In genomic region chr7:36677769-36678435, GRCh38 we compare ENCODE assay signal across 13 cellular contexts. TPM values are rescaled to one million over a fixed set of nuclear protein-coding genes. Genes with fewer than 3 reads are reported as not detected.
DNase-seq lines count a peak whose midpoint lies in the region; ATAC-seq and TF ChIP-seq lines count a peak whose summit lies in the region.
"Had no signal": no experiment of that assay in that cellular context is flagged by ENCODE, and none has a peak within 500 bp of the region (broad histone marks: within the 10 kb centered on the region; RNA-seq: fewer than 3 reads in every experiment).

No MANE protein-coding gene starts in this region.

- H3K79me2 ChIP-seq in mesendoderm (ENCODE audit: control insufficient read depth, insufficient read depth, low read length): no peaks in the 10 kb centered on the region

- TF ChIP-seq CTCF in CD4-positive, alpha-beta T cell (IDR thresholded peaks at IDR 0.05): no peak
- no peak for TF ChIP-seq CTCF in transverse colon (IDR thresholded peaks at IDR 0.05)
- TF ChIP-seq CTCF in right lobe of liver (IDR thresholded peaks at IDR 0.05): no peak

- no peak for TF ChIP-seq POLR2A in transverse colon (IDR thresholded peaks at IDR 0.05)
- no peak for TF ChIP-seq POLR2A in right lobe of liver (IDR thresholded peaks at IDR 0.05)

- no peaks in the 10 kb centered on the region for H3K9me3 ChIP-seq in CD4-positive, alpha-beta T cell (ENCODE audit: control insufficient read depth, low read length)
- H3K9me3 ChIP-seq in transverse colon (no peaks in the 10 kb centered on the region), right lobe of liver (no peaks in the 10 kb centered on the region)

- H3K27me3 Mint-ChIP-seq in CD4-positive, alpha-beta T cell: no peaks in the 10 kb centered on the region
- no peaks in the 10 kb centered on the region for H3K27me3 Mint-ChIP-seq in activated T-helper 17 cell treated with anti-CD3 and anti-CD28 coated beads, Interleukin-2, amount 50 U/mL, for 72 hours

- intact Hi-C loops in CD4-positive, alpha-beta T cell (cut with DNase I, micrococcal nuclease): loop anchor here in 1 of 2 experiments (2.0 kb wide), 2 partner anchors 47 to 103 kb away; partner anchors contain the start of gene AOAH
- intact Hi-C loops in transverse colon (cut with DNase I; ENCODE audit: low total_unique reads): no loop called here
- intact Hi-C loops in right lobe of liver (cut with DNase I): loop anchor here in 1 of 2 donors (10.0 kb wide), 1 partner anchor 193 kb away; no protein-coding TSS in a partner anchor

- H3K4me3 ChIP-seq in mesendoderm (ENCODE audit: low read length) (no peak overlapping the region), transverse colon (no peak overlapping the region), right lobe of liver (no peak overlapping the region)

- CTCF ChIA-PET in CD4-positive, alpha-beta T cell (lab: Charles Lee): interaction anchor here (1.0 to 1.6 kb wide), 3 partner anchors 9 to 504 kb away, joined by 3 to 10 read pairs (median 3); no protein-coding TSS in a partner anchor

- H3K18ac ChIP-seq in mesendoderm (ENCODE audit: low read length): no peak overlapping the region

- no peak overlapping the region for H3K56ac ChIP-seq in mesendoderm (ENCODE audit: low read length)

- no peak overlapping the region for H2BK15ac ChIP-seq in mesendoderm (replicated peaks; ENCODE audit: low read depth)

- no peak overlapping the region for H4K8ac ChIP-seq in mesendoderm (ENCODE audit: low read depth, low read length)

- H2AK5ac ChIP-seq in mesendoderm (ENCODE audit: low read length): no peak overlapping the region

- WGBS in mesendoderm (ENCODE audit: extremely low coverage, insufficient coverage, low lambda C conversion rate): no CpG with 5 or more reads among the region's 2 CpGs
- WGBS in transverse colon (ENCODE audit: low coverage in 1 of 2), 2 donors: 83 to 93% methylated on average over 2 of the region's 2 CpGs
- WGBS in right lobe of liver (ENCODE audit: insufficient coverage, low coverage, low lambda C conversion rate, missing lambda C conversion rate): 69% methylated on average over 2 of the region's 2 CpGs

- no peaks in the 10 kb centered on the region for H3K79me1 ChIP-seq in mesendoderm (ENCODE audit: low read length)

- POLR2A ChIA-PET in CD4-positive, alpha-beta T cell (lab: Charles Lee): interaction anchor here (0.7 to 2.5 kb wide), 23 partner anchors 13 to 771 kb away, joined by 3 to 26 read pairs (median 5); partner anchors contain the start of genes AOAH and ELMO1

- peak overlapping the region; percentile 76 for H3K4me3 Mint-ChIP-seq in CD4-positive, alpha-beta T cell
- H3K4me3 Mint-ChIP-seq in activated T-helper 17 cell treated with anti-CD3 and anti-CD28 coated beads, Interleukin-2, amount 50 U/mL, for 72 hours: peak overlapping the region; percentile 80

- H3K27ac ChIP-seq in CD4-positive, alpha-beta T cell (ENCODE audit: low read depth, low read length): peak overlapping the region; percentile 31
- H3K27ac ChIP-seq in mesendoderm (ENCODE audit: low read depth, low read length): no peak overlapping the region
- peak overlapping the region in 1 of 4 donors; percentile 10 for H3K27ac ChIP-seq in transverse colon
- no peak overlapping the region for H3K27ac ChIP-seq in substantia nigra (ENCODE audit: low read depth, low read length, poor library complexity, severe bottlenecking)
- H3K27ac ChIP-seq in right lobe of liver: no peak overlapping the region
- H3K27ac ChIP-seq: epithelial cell of prostate had no signal

- peaks cover 23% of the 10 kb centered on the region for H3K36me3 Mint-ChIP-seq in CD4-positive, alpha-beta T cell (ENCODE audit: low read depth)
- no peaks in the 10 kb centered on the region for H3K36me3 Mint-ChIP-seq in activated T-helper 17 cell treated with anti-CD3 and anti-CD28 coated beads, Interleukin-2, amount 50 U/mL, for 72 hours (ENCODE audit: low read depth)

- no peak overlapping the region for H4K5ac ChIP-seq in mesendoderm (ENCODE audit: low read length)

- H3K27ac Mint-ChIP-seq in CD4-positive, alpha-beta T cell: peak overlapping the region; percentile 90
- H3K27ac Mint-ChIP-seq in activated T-helper 17 cell treated with anti-CD3 and anti-CD28 coated beads, Interleukin-2, amount 50 U/mL, for 72 hours: peak overlapping the region; percentile 89

- H3K4me1 Mint-ChIP-seq in CD4-positive, alpha-beta T cell (ENCODE audit: low read depth): peaks cover 58% of the 10 kb centered on the region
- peaks cover 19% of the 10 kb centered on the region for H3K4me1 Mint-ChIP-seq in activated T-helper 17 cell treated with anti-CD3 and anti-CD28 coated beads, Interleukin-2, amount 50 U/mL, for 72 hours

- no peak overlapping the region for H3K4me2 ChIP-seq in mesendoderm (ENCODE audit: low read length)

- TF ChIP-seq EP300 in transverse colon (IDR thresholded peaks at IDR 0.05; ENCODE audit: low read depth): no peak

- H3K4me1 ChIP-seq in mesendoderm (ENCODE audit: control insufficient read depth, low read depth, low read length): no peaks in the 10 kb centered on the region
- peaks cover 0 to 4% (median 0%) of the 10 kb centered on the region in 4 donors for H3K4me1 ChIP-seq in transverse colon
- no peaks in the 10 kb centered on the region for H3K4me1 ChIP-seq in right lobe of liver

- no peak overlapping the region for H2BK5ac ChIP-seq in mesendoderm (ENCODE audit: low read length)

- in situ Hi-C loops in transverse colon (cut with MboI; ENCODE audit: low pct_ligation_motif_present in 1 of 4, low pct_unique_long_range_greater_than_20kb in 1 of 4, low sequenced_read_pairs in 3 of 4): loop anchor here in 1 of 4 donors (10.0 to 25.0 kb wide), 2 partner anchors 193 to 509 kb away; no protein-coding TSS in a partner anchor

- ATAC-seq in CD4-positive, alpha-beta T cell (ENCODE audit: poor library complexity): peak; percentile 39
- ATAC-seq in HG03378 (IDR thresholded peaks at IDR 0.05; ENCODE audit: unreplicated experiment) (peak; percentile 72), right lobe of liver (no peak)
- peak; percentile 95 for ATAC-seq in activated T-helper 17 cell treated with anti-CD3 and anti-CD28 coated beads, Interleukin-2, amount 50 U/mL, for 72 hours (replicated peaks)

- H3K36me3 ChIP-seq in mesendoderm (ENCODE audit: control insufficient read depth, insufficient read depth, low read length): no peaks in the 10 kb centered on the region
- H3K36me3 ChIP-seq in transverse colon: no peaks in the 10 kb centered on the region
- H3K36me3 ChIP-seq in right lobe of liver: no peaks in the 10 kb centered on the region

- H3K4ac ChIP-seq in mesendoderm (ENCODE audit: low read depth, low read length): no peak overlapping the region

- DNase-seq in CD4-positive, alpha-beta T cell: no peak
- peak; percentile 60 to 70 for DNase-seq in stimulated activated CD4-positive, alpha-beta T cell treated with anti-CD3 and anti-CD28 coated beads, Interleukin-15, amount 100 ng/mL, for 48 hours (ENCODE audit: low read depth in 2 of 2)
- DNase-seq in mesendoderm (no peak), transverse colon (no peak), substantia nigra (lab: John Stamatoyannopoulos, UW) (no peak), right lobe of liver (no peak)
- DNase-seq: aorta, NCI-H187 treated with DMSO at 0.1 percent for 48 hours, SIG-M5 had no signal

- H3K23ac ChIP-seq in mesendoderm (ENCODE audit: low read length): no peak overlapping the region

- no peaks in the 10 kb centered on the region for H3K27me3 ChIP-seq in CD4-positive, alpha-beta T cell (ENCODE audit: control insufficient read depth, insufficient read depth, low read length)
- no peaks in the 10 kb centered on the region for H3K27me3 ChIP-seq in mesendoderm (ENCODE audit: insufficient read depth, low read length, poor library complexity)
- no peaks in the 10 kb centered on the region for H3K27me3 ChIP-seq in transverse colon
- H3K27me3 ChIP-seq in right lobe of liver: no peaks in the 10 kb centered on the region

- H2BK120ac ChIP-seq in mesendoderm (ENCODE audit: low read depth, low read length): no peak overlapping the region

- H3K9ac ChIP-seq in mesendoderm (ENCODE audit: low read length): no peak overlapping the region

- no peaks in the 10 kb centered on the region for H3K9me3 Mint-ChIP-seq in CD4-positive, alpha-beta T cell
- H3K9me3 Mint-ChIP-seq in activated T-helper 17 cell treated with anti-CD3 and anti-CD28 coated beads, Interleukin-2, amount 50 U/mL, for 72 hours: no peaks in the 10 kb centered on the region

RNA-seq across cellular contexts. Expression of gene AOAH, which starts 46.4 kb away (rescaled TPM):
- total RNA-seq in CD4-positive, alpha-beta T cell: 10 to 100 TPM; 27.5 to 30.3 TPM
- 1 to 10 TPM; 1.4 to 2.9 TPM for total RNA-seq in activated T-helper 17 cell treated with anti-CD3 and anti-CD28 coated beads, Interleukin-2, amount 50 U/mL, for 72 hours
- 0.06 TPM for polyA plus RNA-seq in mesendoderm (2013, experiment 1 of 2)
- polyA plus RNA-seq in mesendoderm (2013, experiment 2 of 2): 0.13 TPM
- total RNA-seq in transverse colon: 100 to 1,000 TPM in 2 of 4 donors, 10 to 100 TPM in 2; 82.8 to 139 (median 102) TPM
- 10 to 100 TPM in 1 of 6 experiments, 1 to 10 TPM in 5; 2.9 to 11.3 (median 6.4) TPM for total RNA-seq in right lobe of liver
- total RNA-seq: osteocyte had no signal

Comparison
In these comparisons a context has a peak if more than half of its experiments do, and no peak if none do; other contexts are left out.
1. ATAC-seq: peak in CD4-positive, alpha-beta T cell (single experiment), HG03378 (single experiment) and activated T-helper 17 cell treated with anti-CD3 and anti-CD28 coated beads, Interleukin-2, amount 50 U/mL, for 72 hours (single experiment); none in right lobe of liver (0 of 4).
2. DNase-seq: peak in stimulated activated CD4-positive, alpha-beta T cell treated with anti-CD3 and anti-CD28 coated beads, Interleukin-15, amount 100 ng/mL, for 48 hours (2 of 2); none in CD4-positive, alpha-beta T cell (0 of 10), mesendoderm (single experiment), transverse colon (single experiment), substantia nigra (0 of 49) and right lobe of liver (0 of 3).